ENCODE assay signal across 1 cellular context in genomic region chr10:4221315-4221714, GRCh38.
TF ChIP-seq lines count a peak whose summit lies in the region.

No MANE protein-coding gene starts in this region.

TF ChIP-seq in GM12878, 131 proteins besides CTCF, POLR2A, EP300 and RAD21 (continued from another document):
- TF ChIP-seq ZNF687 (IDR thresholded peaks at IDR 0.05) (no peak), MYB (IDR thresholded peaks at IDR 0.05; ENCODE audit: borderline replicate concordance, low read depth, low read length) (no peak), MEF2B (IDR thresholded peaks at IDR 0.05; ENCODE audit: partially characterized antibody, poor library complexity, severe bottlenecking) (peak; percentile 74)
